8 cellular contexts compared by ENCODE assay signal in the genomic region with DNA sequence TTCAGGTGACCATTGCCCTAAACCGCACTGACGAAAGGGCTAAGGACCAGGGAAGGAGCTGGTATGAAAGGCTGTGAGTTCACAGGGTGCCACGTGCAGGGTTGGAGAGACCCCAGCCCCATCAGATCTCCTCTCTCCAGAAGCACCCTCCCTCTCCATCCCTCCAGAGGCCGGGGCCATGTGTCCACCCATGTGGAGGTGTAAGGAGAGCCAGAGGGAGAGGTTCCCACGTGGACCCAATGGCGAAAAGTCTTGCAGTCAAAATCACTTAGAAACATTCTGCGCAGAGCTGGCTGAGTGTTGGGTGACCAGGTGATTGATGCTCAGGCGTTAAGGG.
DNase-seq lines count a peak whose midpoint lies in the region; ATAC-seq, FAIRE-seq and TF ChIP-seq lines count a peak whose summit lies in the region.

No MANE protein-coding gene starts in this region.

- peaks cover 2 to 40% (median 17%) of the 10 kb centered on the region in 9 donors for H3K4me1 ChIP-seq in heart right ventricle
- H3K4me1 ChIP-seq in aorta (ENCODE audit: control insufficient read depth in 1 of 2, insufficient read depth in 2 of 2, low read length in 2 of 2), result no peaks in the 10 kb centered on the region

- H3K27ac ChIP-seq in heart right ventricle (peak overlapping the region; percentile 74 to 93 (median 86)), aorta (ENCODE audit: low read depth in 1 of 2, low read length in 2 of 2) (peak overlapping the region in 1 of 2 donors; percentile 32)

- peaks cover 9% of the 10 kb centered on the region for H3K27me3 Mint-ChIP-seq in mesothelial cell of epicardium (ENCODE audit: low read depth)

- H3K27ac Mint-ChIP-seq in mesothelial cell of epicardium, result no peak overlapping the region

- TF ChIP-seq POLR2A in GM12892 (IDR thresholded peaks at IDR 0.05; ENCODE audit: low read depth, low read length), result no peak

- intact Hi-C loops in heart right ventricle (cut with DNase I) (loop anchor here in 4 of 10 donors (5.0 to 10.0 kb wide), 3 partner anchors 354 to 1176 kb away; a partner anchor contains a TSS), Right ventricle myocardium inferior (cut with DNase I) (loop anchor here (5.0 to 10.0 kb wide), 2 partner anchors 994 to 1176 kb away; no protein-coding TSS in a partner anchor), aorta (cut with DNase I) (no loop called here)

- H3K4me1 Mint-ChIP-seq in mesothelial cell of epicardium, result peaks cover 12% of the 10 kb centered on the region

- WGBS in heart right ventricle, 2 donors, result 36 to 37% methylated on average over 8 of the region's 8 CpGs
- WGBS in aorta, 2 donors, result 22 to 25% methylated on average over 8 of the region's 8 CpGs

- H3K9me3 ChIP-seq in heart right ventricle, result peaks cover 0 to 11% (median 8%) of the 10 kb centered on the region in 11 donors
- H3K9me3 ChIP-seq in aorta (ENCODE audit: control insufficient read depth, low read length), result no peaks in the 10 kb centered on the region

- peaks cover 16% of the 10 kb centered on the region for H3K9me3 Mint-ChIP-seq in mesothelial cell of epicardium

- no peak for DNase-seq in heart right ventricle
- DNase-seq in Right ventricle myocardium inferior (ENCODE audit: missing footprints), result no peak
- DNase-seq in bronchial epithelial cell (ENCODE audit: low read depth), result no peak
- no peak for DNase-seq in mesothelial cell of epicardium (ENCODE audit: low spot score in 2 of 2, unreplicated experiment in 2 of 2)
- DNase-seq in aorta, result no peak
- DNase-seq in AML-193 (lab: John Stamatoyannopoulos, UW), result no peak
- DNase-seq in GM12892 (ENCODE audit: insufficient read length), result no peak
- DNase-seq in NCI-H2029 (lab: John Stamatoyannopoulos, UW), result no peak

- H3K36me3 ChIP-seq in heart right ventricle, result peaks cover 0 to 5% (median 0%) of the 10 kb centered on the region in 9 donors
- H3K36me3 ChIP-seq in bronchial epithelial cell (ENCODE audit: control insufficient read depth, insufficient read depth, low read length), result no peaks in the 10 kb centered on the region
- no peaks in the 10 kb centered on the region for H3K36me3 ChIP-seq in aorta (ENCODE audit: control insufficient read depth in 1 of 2, insufficient read depth in 2 of 2, low read length in 1 of 2)

- peak overlapping the region; percentile 84 for H3K4me3 Mint-ChIP-seq in mesothelial cell of epicardium

- no peaks in the 10 kb centered on the region for H3K27me3 ChIP-seq in heart right ventricle
- H3K27me3 ChIP-seq in bronchial epithelial cell (ENCODE audit: control insufficient read depth, insufficient read depth, low read length), result peaks cover 3% of the 10 kb centered on the region
- H3K27me3 ChIP-seq in aorta (ENCODE audit: control insufficient read depth in 1 of 2, insufficient read depth in 2 of 2, low read length in 1 of 2), result no peaks in the 10 kb centered on the region

- H3K4me3 ChIP-seq in heart right ventricle (peak overlapping the region; percentile 51 to 69 (median 62)), bronchial epithelial cell (ENCODE audit: low read depth, low read length) (peak overlapping the region; percentile 51), aorta (ENCODE audit: low read length in 2 of 2) (peak overlapping the region; percentile 40 to 70)

- FAIRE-seq in bronchial epithelial cell (lab: Jason Lieb, UNC), result no peak
- FAIRE-seq in GM12892 (lab: Jason Lieb, UNC), result no peak

- peak in 2 of 8 donors; percentile 4 to 20 for ATAC-seq in heart right ventricle
- ATAC-seq in Right ventricle myocardium inferior, result no peak
- ATAC-seq in aorta (ENCODE audit: low FRiP score), result peak; percentile 3

- TF ChIP-seq CTCF in heart right ventricle (IDR thresholded peaks at IDR 0.05), result no peak
- TF ChIP-seq CTCF in bronchial epithelial cell (IDR thresholded peaks at IDR 0.05; ENCODE audit: insufficient read depth, low read length, severe bottlenecking), result no peak
- TF ChIP-seq CTCF in mesothelial cell of epicardium (IDR thresholded peaks at IDR 0.05; ENCODE audit: unreplicated experiment), result no peak

- H3K36me3 Mint-ChIP-seq in mesothelial cell of epicardium, result peaks cover 9% of the 10 kb centered on the region
